ENCODE assay signal across 26 cellular contexts in the genomic region with DNA sequence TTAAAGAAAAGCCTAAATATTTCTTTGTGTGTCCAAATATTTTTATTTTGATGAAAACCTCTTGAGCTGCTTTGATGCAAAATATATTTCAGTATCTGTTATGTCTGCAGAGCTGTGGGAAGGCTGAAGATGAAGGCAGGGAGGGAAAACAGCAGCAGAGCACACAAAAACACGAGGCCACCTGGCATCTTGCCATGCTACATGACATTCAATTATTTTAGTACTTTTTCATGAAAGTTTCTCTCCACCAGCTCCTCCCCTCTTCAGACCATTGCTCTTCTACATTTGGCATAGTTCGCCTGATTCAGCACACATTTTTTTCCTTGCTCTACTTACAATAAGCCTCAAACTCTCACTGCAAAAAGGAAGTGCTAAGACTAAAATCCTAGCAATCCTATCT. TPM values are rescaled to one million over a fixed set of nuclear protein-coding genes. Genes with fewer than 3 reads are reported as not detected.
DNase-seq lines count a peak whose midpoint lies in the region; ATAC-seq and TF ChIP-seq lines count a peak whose summit lies in the region.
"Had no signal": no experiment of that assay in that cellular context is flagged by ENCODE, and none has a peak within 500 bp of the region (broad histone marks: within the 10 kb centered on the region; RNA-seq: fewer than 3 reads in every experiment).

No MANE protein-coding gene starts in this region.

- TF ChIP-seq CTCF in choroid plexus epithelial cell (conservative IDR thresholded peaks at IDR 0.05; ENCODE audit: low read depth, low read length) (no peak), nephron (IDR thresholded peaks at IDR 0.05; ENCODE audit: unreplicated experiment in 3 of 3) (no peak)

- peaks cover 32% of the 10 kb centered on the region for H3K4me1 Mint-ChIP-seq in nephron
- H3K4me1 Mint-ChIP-seq: central memory CD8-positive, alpha-beta T cell had no signal

- peaks cover 88% of the 10 kb centered on the region for H3K27me3 Mint-ChIP-seq in nephron (ENCODE audit: low read depth)
- H3K27me3 Mint-ChIP-seq: central memory CD8-positive, alpha-beta T cell had no signal

- H3K4me3 Mint-ChIP-seq in nephron, result peak overlapping the region in 2 of 3 experiments; percentile 12 to 16
- H3K4me3 Mint-ChIP-seq: activated CD4-positive, alpha-beta T cell treated with anti-CD3 and anti-CD28 coated beads, Interleukin-2, amount 10 ng/mL, durations not matched to agents 7 days and 5 days; activated T-cell treated with anti-CD3 and anti-CD28 coated beads, Interleukin-2, amount 50 U/mL, for 24 hours; central memory CD8-positive, alpha-beta T cell; natural killer cell treated with Interleukin-12 subunit alpha and Interleukin-12 subunit beta and Interleukin-15 and Interleukin-18, amount 100 ng/mL, for 72 hours; T-helper 1 cell treated with Interleukin-12 subunit alpha and Interleukin-12 subunit beta and Interleukin-4 antibody, amounts not matched to agents 30 μg/mL and 1 μg/mL, for 36 hours; type B pancreatic cell had no signal

- in situ Hi-C loops in Caki2 (cut with HindIII; ENCODE audit: low pct_unique_long_range_greater_than_20kb, low sequenced_read_pairs), result no loop called here

- H3K36me3 Mint-ChIP-seq in nephron (ENCODE audit: low read depth), result no peaks in the 10 kb centered on the region
- H3K36me3 Mint-ChIP-seq: type B pancreatic cell had no signal

- no peak overlapping the region for H3K4me3 ChIP-seq in choroid plexus epithelial cell (ENCODE audit: low read depth, low read length)
- H3K4me3 ChIP-seq: dorsolateral prefrontal cortex, GM12878, pancreas had no signal

- DNase-seq in Caki2 (ENCODE audit: low read depth), result peak; percentile 72
- DNase-seq in NCI-H446 treated with DMSO at 0.1 percent for 48 hours (lab: John Stamatoyannopoulos, UW), result peak; percentile 20
- peak; percentile 42 for DNase-seq in choroid plexus epithelial cell (ENCODE audit: low read depth)
- DNase-seq in NOMO-1 treated with dmso at 0.1 percent for 144 hours (lab: John Stamatoyannopoulos, UW; ENCODE audit: unreplicated experiment), result no peak
- DNase-seq: activated CD4-positive, alpha-beta T cell treated with anti-CD3 and anti-CD28 coated beads, Interleukin-2, amount 10 ng/mL, durations not matched to agents 7 days and 5 days; activated gamma-delta T cell treated with Interleukin-2 at 50 U/mL for 16 hours; activated T-cell treated with anti-CD3 and anti-CD28 coated beads, Interleukin-2, amount 50 U/mL, for 24 hours; Caco-2; dorsolateral prefrontal cortex; islet precursor cell; MV-4-11; NCI-H1694; NCI-H2171 treated with DMSO at 0.1 percent for 48 hours; NCI-H526; pancreas; stimulated activated CD4-positive, alpha-beta T cell treated with anti-CD3 and anti-CD28 coated beads, Interleukin-4, amount 100 ng/mL, for 1 hour; substantia nigra had no signal

- ATAC-seq in HG03378 (IDR thresholded peaks at IDR 0.05; ENCODE audit: unreplicated experiment) (no peak), GM21717 (IDR thresholded peaks at IDR 0.05; ENCODE audit: unreplicated experiment) (no peak)
- ATAC-seq: GM12878; natural killer cell treated with Interleukin-12 subunit alpha and Interleukin-12 subunit beta and Interleukin-15 and Interleukin-18, amount 100 ng/mL, for 72 hours; pancreas had no signal

- H3K9me3 Mint-ChIP-seq in nephron, result peaks cover 3% of the 10 kb centered on the region
- H3K9me3 Mint-ChIP-seq: activated CD4-positive, alpha-beta T cell treated with anti-CD3 and anti-CD28 coated beads, Interleukin-2, amount 10 ng/mL, durations not matched to agents 7 days and 5 days; activated T-cell treated with anti-CD3 and anti-CD28 coated beads, Interleukin-2, amount 50 U/mL, for 24 hours; natural killer cell treated with Interleukin-12 subunit alpha and Interleukin-12 subunit beta and Interleukin-15 and Interleukin-18, amount 100 ng/mL, for 72 hours; T-helper 1 cell treated with Interleukin-12 subunit alpha and Interleukin-12 subunit beta and Interleukin-4 antibody, amounts not matched to agents 30 μg/mL and 1 μg/mL, for 36 hours; type B pancreatic cell had no signal

- peak overlapping the region; percentile 26 to 37 (median 26) for H3K27ac Mint-ChIP-seq in nephron
- H3K27ac Mint-ChIP-seq: activated CD4-positive, alpha-beta T cell treated with anti-CD3 and anti-CD28 coated beads, Interleukin-2, amount 10 ng/mL, durations not matched to agents 7 days and 5 days; activated T-cell treated with anti-CD3 and anti-CD28 coated beads, Interleukin-2, amount 50 U/mL, for 24 hours; natural killer cell treated with Interleukin-12 subunit alpha and Interleukin-12 subunit beta and Interleukin-15 and Interleukin-18, amount 100 ng/mL, for 72 hours; T-helper 1 cell treated with Interleukin-12 subunit alpha and Interleukin-12 subunit beta and Interleukin-4 antibody, amounts not matched to agents 30 μg/mL and 1 μg/mL, for 36 hours; type B pancreatic cell had no signal

RNA-seq across cellular contexts. Expression of a gene that starts 4.7 kb away (rescaled TPM):
- total RNA-seq in Caki2 (2014; rRNA removed; shearing (Covaris generic); ENCODE audit: low replicate concordance), result not detected in 2 replicates
- total RNA-seq: activated CD4-positive, alpha-beta T cell treated with anti-CD3 and anti-CD28 coated beads, Interleukin-2, amount 10 ng/mL, durations not matched to agents 7 days and 5 days; Caco-2; GM12878; liver; natural killer cell treated with Interleukin-12 subunit alpha and Interleukin-12 subunit beta and Interleukin-15 and Interleukin-18, amount 100 ng/mL, for 72 hours; pancreas had no signal
